Comparison of ENCODE assay signal across 12 cellular contexts in genomic region chr1:205664399-205665108, GRCh38. TPM values are rescaled to one million over a fixed set of nuclear protein-coding genes. Genes with fewer than 3 reads are reported as not detected.
DNase-seq lines count a peak whose midpoint lies in the region; ATAC-seq, FAIRE-seq and TF ChIP-seq lines count a peak whose summit lies in the region.
"Had no signal": no experiment of that assay in that cellular context is flagged by ENCODE, and none has a peak within 500 bp of the region (broad histone marks: within the 10 kb centered on the region; RNA-seq: fewer than 3 reads in every experiment).

No MANE protein-coding gene starts in this region.

- H3K4me2 ChIP-seq in GM23248 (ENCODE audit: unreplicated experiment) = no peak overlapping the region

- no peaks in the 10 kb centered on the region for H3K79me2 ChIP-seq in GM23248 (ENCODE audit: insufficient read depth)

- H3K27ac ChIP-seq in GM23248 = no peak overlapping the region
- H3K27ac ChIP-seq: sigmoid colon had no signal

- no peaks in the 10 kb centered on the region for H4K20me1 ChIP-seq in GM23248 (ENCODE audit: insufficient read depth)

- H2AFZ ChIP-seq in GM23248 = no peak overlapping the region

- FAIRE-seq in bronchial epithelial cell (lab: Jason Lieb, UNC) = no peak

- peak overlapping the region; percentile 69 for H3K9ac ChIP-seq in mucosa of stomach (ENCODE audit: low read length)
- H3K9ac ChIP-seq in GM23248 = no peak overlapping the region

- DNase-seq in DMS79 (lab: John Stamatoyannopoulos, UW) (peak; percentile 57), NCI-H2196 (lab: John Stamatoyannopoulos, UW; ENCODE audit: unreplicated experiment) (peak; percentile 65), bronchial epithelial cell (ENCODE audit: low read depth) (peak; percentile 67), GM23248 (no peak), NCI-H2227 (lab: John Stamatoyannopoulos, UW; ENCODE audit: unreplicated experiment) (no peak)
- DNase-seq: activated CD4-positive, alpha-beta T cell treated with anti-CD3 and anti-CD28 coated beads, Interleukin-2, amount 10 ng/mL, durations not matched to agents 24 days and 14 days; activated naive CD8-positive, alpha-beta T cell treated with anti-CD3 and anti-CD28 coated beads for 36 hours; H9; sigmoid colon had no signal

- no peak for ATAC-seq in HG03457 (IDR thresholded peaks at IDR 0.05; ENCODE audit: unreplicated experiment)
- no peak for ATAC-seq in GM21423 (IDR thresholded peaks at IDR 0.05; ENCODE audit: unreplicated experiment)

- no peaks in the 10 kb centered on the region for H3K36me3 ChIP-seq in bronchial epithelial cell (ENCODE audit: control insufficient read depth, insufficient read depth, low read length)
- H3K36me3 ChIP-seq in mucosa of stomach (ENCODE audit: control insufficient read depth, insufficient read depth, low read length) = peaks cover 10% of the 10 kb centered on the region
- no peaks in the 10 kb centered on the region for H3K36me3 ChIP-seq in GM23248 (ENCODE audit: low read depth)
- H3K36me3 ChIP-seq: sigmoid colon had no signal

- H3K9me2 ChIP-seq in GM23248 (ENCODE audit: insufficient read depth) = no peaks in the 10 kb centered on the region

- H3F3A ChIP-seq in GM23248 (ENCODE audit: insufficient read depth) = no peaks in the 10 kb centered on the region

- no peak overlapping the region for H3K4me3 ChIP-seq in bronchial epithelial cell (ENCODE audit: low read depth, low read length)
- H3K4me3 ChIP-seq in mucosa of stomach (ENCODE audit: low read length) = peak overlapping the region; percentile 38
- H3K4me3 ChIP-seq in GM23248 = no peak overlapping the region
- H3K4me3 ChIP-seq: sigmoid colon had no signal

- TF ChIP-seq CTCF in bronchial epithelial cell (IDR thresholded peaks at IDR 0.05; ENCODE audit: insufficient read depth, low read length, severe bottlenecking) = no peak

- no peaks in the 10 kb centered on the region for H3K9me3 ChIP-seq in mucosa of stomach (ENCODE audit: control insufficient read depth, low read length)
- no peaks in the 10 kb centered on the region for H3K9me3 ChIP-seq in GM23248 (ENCODE audit: low read depth)
- H3K9me3 ChIP-seq: sigmoid colon had no signal

- 77 to 79% methylated on average over 20 of the region's 20 CpGs for whole genome bisulfite sequencing in GM23248 (ENCODE audit: low coverage in 1 of 2, low lambda C conversion rate in 2 of 2, missing lambda C conversion rate in 2 of 2), 2 experiments

- no peaks in the 10 kb centered on the region for H3K27me3 ChIP-seq in bronchial epithelial cell (ENCODE audit: control insufficient read depth, insufficient read depth, low read length)
- H3K27me3 ChIP-seq in mucosa of stomach (ENCODE audit: control insufficient read depth, insufficient read depth, low read length) = no peaks in the 10 kb centered on the region
- no peaks in the 10 kb centered on the region for H3K27me3 ChIP-seq in GM23248 (replicated peaks; ENCODE audit: insufficient read depth)

- H3K4me1 ChIP-seq in mucosa of stomach (ENCODE audit: control insufficient read depth, insufficient read depth, low read length) (peaks cover 90% of the 10 kb centered on the region), GM23248 (ENCODE audit: insufficient read depth) (no peaks in the 10 kb centered on the region)
- H3K4me1 ChIP-seq: sigmoid colon had no signal

- in situ Hi-C loops in GM23248 (cut with MboI) = no loop called here

RNA-seq across cellular contexts. Expression of gene SLC45A3, which starts 15.8 kb away (rescaled TPM):
- total RNA-seq in bronchial epithelial cell = 0.77 and 0.79 TPM in 2 replicates
- total RNA-seq in GM23248 (2014; rRNA removed; shearing (Covaris generic)) = 1.2 and 1.8 TPM in 2 replicates
- polyA plus RNA-seq in GM23248 (2016; fragmentation: Nextera tagmentation; extraction: Ambion mirVana) = 0.18 and 0.38 TPM in 2 replicates

RNA-seq across cellular contexts. Expression of gene ELK4, which starts 32.7 kb away (rescaled TPM):
- 10.2 and 10.8 TPM in 2 replicates for total RNA-seq in bronchial epithelial cell
- 15.2 and 16.4 TPM in 2 replicates for total RNA-seq in GM23248 (2014; rRNA removed; shearing (Covaris generic))
- polyA plus RNA-seq in GM23248 (2016; fragmentation: Nextera tagmentation; extraction: Ambion mirVana) = 4.4 and 5.1 TPM in 2 replicates

Comparison
In these comparisons a context has a peak if more than half of its experiments do, and no peak if none do; other contexts are left out.
1. DNase-seq: peak in DMS79 (single experiment), NCI-H2196 (single experiment) and bronchial epithelial cell (single experiment); none in GM23248 (single experiment) and NCI-H2227 (single experiment).